Comparison of ENCODE assay signal across 8 cellular contexts in the genomic region with DNA sequence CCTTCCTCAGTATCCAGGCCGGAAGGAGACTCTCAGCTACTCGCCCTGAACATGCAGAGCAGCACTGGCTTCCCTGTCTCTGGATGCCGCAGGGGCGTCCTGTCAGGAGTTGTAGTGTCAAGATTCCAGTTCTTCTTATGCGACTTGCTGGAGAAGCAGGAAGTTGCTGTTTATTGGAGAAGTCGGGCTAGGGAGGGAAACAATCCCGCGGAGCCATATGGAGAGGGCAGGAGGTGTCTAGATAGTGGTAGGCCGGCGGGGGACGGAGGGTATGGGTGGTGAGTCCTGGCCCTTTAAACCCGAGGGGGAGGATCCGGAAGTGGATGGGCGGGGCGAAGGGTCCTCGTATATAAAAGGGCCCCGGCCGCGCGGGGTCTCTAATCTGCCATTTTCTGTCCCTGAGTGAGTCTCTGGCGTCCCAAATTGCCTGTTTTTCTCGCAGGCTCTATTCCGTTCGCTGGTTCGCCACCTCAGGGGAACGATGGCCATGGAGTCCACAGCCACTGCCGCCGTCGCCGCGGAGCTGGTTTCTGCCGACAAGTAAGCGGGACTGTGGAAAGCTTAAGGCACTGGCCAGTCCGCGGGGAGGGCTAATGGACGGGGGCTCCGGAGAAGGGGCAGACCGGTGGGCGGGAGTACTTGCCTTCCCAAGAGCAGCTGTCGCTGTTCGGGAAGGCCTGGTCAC. TPM values are rescaled to one million over a fixed set of nuclear protein-coding genes. Genes with fewer than 3 reads are reported as not detected.
A peak's percentile ranks its signal among the peaks of the same experiment; 100 is the strongest.
DNase-seq lines count a peak whose midpoint lies in the region; ATAC-seq and TF ChIP-seq lines count a peak whose summit lies in the region.

A gene with protein sequence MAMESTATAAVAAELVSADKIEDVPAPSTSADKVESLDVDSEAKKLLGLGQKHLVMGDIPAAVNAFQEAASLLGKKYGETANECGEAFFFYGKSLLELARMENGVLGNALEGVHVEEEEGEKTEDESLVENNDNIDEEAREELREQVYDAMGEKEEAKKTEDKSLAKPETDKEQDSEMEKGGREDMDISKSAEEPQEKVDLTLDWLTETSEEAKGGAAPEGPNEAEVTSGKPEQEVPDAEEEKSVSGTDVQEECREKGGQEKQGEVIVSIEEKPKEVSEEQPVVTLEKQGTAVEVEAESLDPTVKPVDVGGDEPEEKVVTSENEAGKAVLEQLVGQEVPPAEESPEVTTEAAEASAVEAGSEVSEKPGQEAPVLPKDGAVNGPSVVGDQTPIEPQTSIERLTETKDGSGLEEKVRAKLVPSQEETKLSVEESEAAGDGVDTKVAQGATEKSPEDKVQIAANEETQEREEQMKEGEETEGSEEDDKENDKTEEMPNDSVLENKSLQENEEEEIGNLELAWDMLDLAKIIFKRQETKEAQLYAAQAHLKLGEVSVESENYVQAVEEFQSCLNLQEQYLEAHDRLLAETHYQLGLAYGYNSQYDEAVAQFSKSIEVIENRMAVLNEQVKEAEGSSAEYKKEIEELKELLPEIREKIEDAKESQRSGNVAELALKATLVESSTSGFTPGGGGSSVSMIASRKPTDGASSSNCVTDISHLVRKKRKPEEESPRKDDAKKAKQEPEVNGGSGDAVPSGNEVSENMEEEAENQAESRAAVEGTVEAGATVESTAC (plus strand): TSS at position 376 of the 685 bp plus-strand sequence. CDS start 106 bp downstream, at position 482.

- TF ChIP-seq CTCF in BE2C (IDR thresholded peaks at IDR 0.05; ENCODE audit: low read depth, low read length): no peak

- H3K9me3 ChIP-seq in BE2C: no peaks in the 10 kb centered on the region

- DNase-seq in BE2C (peak; percentile 75), NCI-H446 treated with DMSO at 0.1 percent for 48 hours (lab: John Stamatoyannopoulos, UW) (peak; percentile 74), cerebellar cortex (ENCODE audit: low spot score) (peak; percentile 91), kidney glomerular epithelial cell (lab: John Stamatoyannopoulos, UW) (peak; percentile 77)
- DNase-seq in activated CD4-positive, alpha-beta T cell treated with anti-CD3 and anti-CD28 coated beads for 1 hour: peak; percentile 89
- DNase-seq in stimulated activated CD4-positive, alpha-beta T cell treated with anti-CD3 and anti-CD28 coated beads, Interleukin-15, amount 100 ng/mL, for 48 hours (ENCODE audit: low read depth in 2 of 2): peak; percentile 84 to 85

- peak; percentile 63 for ATAC-seq in HG03354 (IDR thresholded peaks at IDR 0.05; ENCODE audit: poor library complexity, severe bottlenecking, unreplicated experiment)

- no peaks in the 10 kb centered on the region for H3K36me3 ChIP-seq in BE2C

- H3K4me3 ChIP-seq in BE2C (ENCODE audit: low read depth, low read length): peak within 1 kb of the TSS; percentile 95

- H3K4me1 ChIP-seq in BE2C: no peaks in the 10 kb centered on the region

- TF ChIP-seq POLR2A in GM19099 (IDR thresholded peaks at IDR 0.05; ENCODE audit: extremely low read depth, insufficient read length, low read depth): peak; percentile 98

- no peaks in the 10 kb centered on the region for H3K27me3 ChIP-seq in BE2C

RNA-seq across cellular contexts. Expression of the gene that starts here (rescaled TPM):
- 36.6 TPM for polyA plus RNA-seq in BE2C (2012; ENCODE audit: insufficient read depth, insufficient read length, low read depth)

Comparison
In these comparisons a context has a peak if more than half of its experiments do, and no peak if none do; other contexts are left out.
1. Peak in every context shown above with its lines: DNase-seq, ATAC-seq and H3K4me3 ChIP-seq.